In genomic region chr1:113133038-113133437, GRCh38 we compare ENCODE assay signal across 17 cellular contexts.
DNase-seq lines count a peak whose midpoint lies in the region; ATAC-seq lines count a peak whose summit lies in the region.
"Had no signal": no experiment of that assay in that cellular context is flagged by ENCODE, and none has a peak within 500 bp of the region (broad histone marks: within the 10 kb centered on the region; RNA-seq: fewer than 3 reads in every experiment).

No MANE protein-coding gene starts in this region.

- H3K27ac Mint-ChIP-seq in activated naive CD8-positive, alpha-beta T cell = peak overlapping the region; percentile 64
- peak overlapping the region in 1 of 2 donors; percentile 70 for H3K27ac Mint-ChIP-seq in stimulated activated naive CD8-positive, alpha-beta T cell treated with anti-CD3 and anti-CD28 coated beads, Interleukin-15, amount 100 ng/mL, for 72 hours
- H3K27ac Mint-ChIP-seq: HFFc6 had no signal

- H3K9me3 Mint-ChIP-seq in activated naive CD8-positive, alpha-beta T cell (ENCODE audit: low read depth) = no peaks in the 10 kb centered on the region
- H3K9me3 Mint-ChIP-seq in stimulated activated naive CD8-positive, alpha-beta T cell treated with anti-CD3 and anti-CD28 coated beads, Interleukin-15, amount 100 ng/mL, for 72 hours = no peaks in the 10 kb centered on the region
- H3K9me3 Mint-ChIP-seq: HFFc6 had no signal

- peak; percentile 80 to 86 for ATAC-seq in activated CD4-positive, CD25-positive, alpha-beta regulatory T cell treated with anti-CD3 and anti-CD28 coated beads, Interleukin-2, amount 50 U/mL, for 24 hours
- peak; percentile 87 for ATAC-seq in stimulated activated naive CD8-positive, alpha-beta T cell treated with anti-CD3 and anti-CD28 coated beads, Interleukin-15, amount 100 ng/mL, for 72 hours

- DNase-seq in activated CD4-positive, CD25-positive, alpha-beta regulatory T cell treated with anti-CD3 and anti-CD28 coated beads, Interleukin-2, amount 50 U/mL, for 72 hours = no peak
- peak; percentile 51 for DNase-seq in stimulated activated CD4-positive, alpha-beta T cell treated with anti-CD3 and anti-CD28 coated beads, Interleukin-1b, Interleukin-23, amount 100 ng/mL, for 48 hours
- no peak for DNase-seq in stimulated activated CD4-positive, alpha-beta T cell treated with anti-CD3 and anti-CD28 coated beads, Interleukin-2, amount 100 ng/mL, for 48 hours
- DNase-seq in stimulated activated naive CD8-positive, alpha-beta T cell treated with anti-CD3 and anti-CD28 coated beads, Interleukin-15, amount 100 ng/mL, for 72 hours = peak; percentile 9 to 69
- DNase-seq in DMS114 treated with DMSO at 0.1 percent for 48 hours (lab: John Stamatoyannopoulos, UW; ENCODE audit: unreplicated experiment) (no peak), posterior cingulate gyrus (no peak)
- DNase-seq: adrenal gland, BE2C, HFFc6, KG1, lower lobe of right lung, NCI-H1092, NCI-H2081, NCI-H510A, WERI-Rb-1 had no signal

- peak overlapping the region; percentile 3 for H3K4me3 Mint-ChIP-seq in activated naive CD8-positive, alpha-beta T cell
- H3K4me3 Mint-ChIP-seq in stimulated activated naive CD8-positive, alpha-beta T cell treated with anti-CD3 and anti-CD28 coated beads, Interleukin-15, amount 100 ng/mL, for 72 hours = peak overlapping the region; percentile 37 to 55
- H3K4me3 Mint-ChIP-seq: HFFc6 had no signal

- H3K36me3 Mint-ChIP-seq in activated naive CD8-positive, alpha-beta T cell = peaks cover 5% of the 10 kb centered on the region

- no peaks in the 10 kb centered on the region for H3K27me3 Mint-ChIP-seq in activated naive CD8-positive, alpha-beta T cell
- H3K27me3 Mint-ChIP-seq in stimulated activated naive CD8-positive, alpha-beta T cell treated with anti-CD3 and anti-CD28 coated beads, Interleukin-15, amount 100 ng/mL, for 72 hours = no peaks in the 10 kb centered on the region

- H3K4me1 Mint-ChIP-seq in activated naive CD8-positive, alpha-beta T cell (ENCODE audit: low read depth) = peaks cover 27% of the 10 kb centered on the region
- H3K4me1 Mint-ChIP-seq in stimulated activated naive CD8-positive, alpha-beta T cell treated with anti-CD3 and anti-CD28 coated beads, Interleukin-15, amount 100 ng/mL, for 72 hours = peaks cover 69% of the 10 kb centered on the region

- intact Hi-C loops in posterior cingulate gyrus (cut with DNase I) = no loop called here

Comparison
In these comparisons a context has a peak if more than half of its experiments do, and no peak if none do; other contexts are left out.
1. DNase-seq: peak in stimulated activated CD4-positive, alpha-beta T cell treated with anti-CD3 and anti-CD28 coated beads, Interleukin-1b, Interleukin-23, amount 100 ng/mL, for 48 hours (single experiment) and stimulated activated naive CD8-positive, alpha-beta T cell treated with anti-CD3 and anti-CD28 coated beads, Interleukin-15, amount 100 ng/mL, for 72 hours (2 of 2); none in activated CD4-positive, CD25-positive, alpha-beta regulatory T cell treated with anti-CD3 and anti-CD28 coated beads, Interleukin-2, amount 50 U/mL, for 72 hours (single experiment), stimulated activated CD4-positive, alpha-beta T cell treated with anti-CD3 and anti-CD28 coated beads, Interleukin-2, amount 100 ng/mL, for 48 hours (0 of 2), DMS114 treated with DMSO at 0.1 percent for 48 hours (single experiment) and posterior cingulate gyrus (0 of 10).